ENCODE assay signal across 9 cellular contexts in the genomic region with DNA sequence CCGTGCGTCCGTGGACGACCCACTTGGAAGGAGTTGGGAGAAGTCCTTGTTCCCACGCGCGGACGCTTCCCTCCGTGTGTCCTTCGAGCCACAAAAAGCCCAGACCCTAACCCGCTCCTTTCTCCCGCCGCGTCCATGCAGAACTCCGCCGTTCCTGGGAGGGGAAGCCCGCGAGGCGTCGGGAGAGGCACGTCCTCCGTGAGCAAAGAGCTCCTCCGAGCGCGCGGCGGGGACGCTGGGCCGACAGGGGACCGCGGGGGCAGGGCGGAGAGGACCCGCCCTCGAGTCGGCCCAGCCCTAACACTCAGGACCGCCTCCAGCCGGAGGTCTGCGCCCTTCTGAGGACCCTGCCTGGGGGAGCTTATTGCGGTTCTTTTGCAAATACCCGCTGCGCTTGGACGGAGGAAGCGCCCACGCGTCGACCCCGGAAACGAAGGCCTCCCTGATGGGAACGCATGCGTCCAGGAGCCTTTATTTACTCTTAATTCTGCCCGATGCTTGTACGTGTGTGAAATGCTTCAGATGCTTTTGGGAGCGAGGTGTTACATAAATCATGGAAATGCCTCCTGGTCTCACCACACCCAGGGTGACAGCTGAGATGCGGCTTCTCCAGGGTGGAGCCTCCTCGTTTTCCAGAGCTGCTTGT. TPM values are rescaled to one million over a fixed set of nuclear protein-coding genes. Genes with fewer than 3 reads are reported as not detected.
A peak's percentile ranks its signal among the peaks of the same experiment; 100 is the strongest.
DNase-seq lines count a peak whose midpoint lies in the region; ATAC-seq and TF ChIP-seq lines count a peak whose summit lies in the region.
"Had no signal": no experiment of that assay in that cellular context is flagged by ENCODE, and none has a peak within 500 bp of the region (broad histone marks: within the 10 kb centered on the region; RNA-seq: fewer than 3 reads in every experiment).

No MANE protein-coding gene starts in this region.

- intact Hi-C loops in PC-9 (cut with micrococcal nuclease; ENCODE audit: unreplicated experiment) = no loop called here
- intact Hi-C loops in dorsolateral prefrontal cortex (cut with DNase I) = no loop called here

- peaks cover 8% of the 10 kb centered on the region for H3K36me3 Mint-ChIP-seq in mesothelial cell of epicardium

- H3K4me1 ChIP-seq in BE2C = no peaks in the 10 kb centered on the region
- 0 out of 2 replicates have a peak, but pooled peaks cover 4% of the 10 kb centered on the region for H3K4me1 ChIP-seq in GM23248 (ENCODE audit: insufficient read depth)
- no peaks in the 10 kb centered on the region for H3K4me1 ChIP-seq in PC-9 (replicated peaks; ENCODE audit: insufficient read depth)

- H3K9me3 ChIP-seq in BE2C (no peaks in the 10 kb centered on the region), GM23248 (ENCODE audit: low read depth) (no peaks in the 10 kb centered on the region), PC-9 (ENCODE audit: insufficient read depth, low read depth) (no peaks in the 10 kb centered on the region)

- peak overlapping the region; percentile 83 for H3K4me3 Mint-ChIP-seq in mesothelial cell of epicardium

- H3K4me3 ChIP-seq in BE2C (ENCODE audit: low read depth, low read length) = peak overlapping the region; percentile 67
- peak overlapping the region; percentile 81 for H3K4me3 ChIP-seq in GM23248
- H3K4me3 ChIP-seq in PC-9 = peak overlapping the region; percentile 65
- peak overlapping the region; percentile 6 to 68 (median 48) for H3K4me3 ChIP-seq in dorsolateral prefrontal cortex

- POLR2A ChIA-PET in PC-9 (lab: Charles Lee; ENCODE audit: unreplicated experiment) = no interaction called here

- H3K27me3 Mint-ChIP-seq in mesothelial cell of epicardium (ENCODE audit: low read depth) = peaks cover 7% of the 10 kb centered on the region

- CTCF ChIA-PET in PC-9 (lab: Charles Lee) = no interaction called here

- peak overlapping the region; percentile 90 for H2AFZ ChIP-seq in GM23248
- H2AFZ ChIP-seq in PC-9 = peak overlapping the region; percentile 84

- peak; percentile 43 for DNase-seq in BE2C
- DNase-seq in GM23248 = peak; percentile 57
- DNase-seq in PC-9 = peak; percentile 35 to 56
- DNase-seq in dorsolateral prefrontal cortex = no peak
- peak in 1 of 2 experiments; percentile 52 for DNase-seq in mesothelial cell of epicardium (ENCODE audit: low spot score in 2 of 2, unreplicated experiment in 2 of 2)
- no peak for DNase-seq in amygdala (lab: John Stamatoyannopoulos, UW)
- DNase-seq in OCI-M1 (lab: John Stamatoyannopoulos, UW) = no peak

- in situ Hi-C loops in GM23248 (cut with MboI) = no loop called here

- TF ChIP-seq CTCF in BE2C (IDR thresholded peaks at IDR 0.05; ENCODE audit: low read depth, low read length) = no peak
- no peak for TF ChIP-seq CTCF in PC-9 (conservative IDR thresholded peaks at IDR 0.05)
- no peak for TF ChIP-seq CTCF in dorsolateral prefrontal cortex (IDR thresholded peaks at IDR 0.05 in 54 of 56, conservative IDR thresholded peaks at IDR 0.05 in 2 of 56; ENCODE audit: low read depth in 1 of 56, partially characterized antibody in 56 of 56)
- no peak for TF ChIP-seq CTCF in mesothelial cell of epicardium (IDR thresholded peaks at IDR 0.05; ENCODE audit: unreplicated experiment)

- H3F3A ChIP-seq in GM23248 (ENCODE audit: insufficient read depth) (peaks cover 12% of the 10 kb centered on the region; the same call in 1 of the 2 replicates), PC-9 (ENCODE audit: insufficient read depth, low read depth) (peaks cover 3% of the 10 kb centered on the region; the same call in 1 of the 2 replicates)

- no peaks in the 10 kb centered on the region for H3K79me2 ChIP-seq in GM23248 (ENCODE audit: insufficient read depth)
- no peaks in the 10 kb centered on the region for H3K79me2 ChIP-seq in PC-9 (ENCODE audit: low read depth)

- no peak for ATAC-seq in GM19452 (IDR thresholded peaks at IDR 0.05; ENCODE audit: unreplicated experiment)

- H3K9me2 ChIP-seq in GM23248 (ENCODE audit: insufficient read depth) = no peaks in the 10 kb centered on the region
- H3K9me2 ChIP-seq in PC-9 (ENCODE audit: insufficient read depth) = no peaks in the 10 kb centered on the region

- BruUV-seq in PC-9 (replicated peaks; lab: Mats Ljungman, UMichigan) = TSS peak; percentile 57

- H3K27ac Mint-ChIP-seq in mesothelial cell of epicardium = peak overlapping the region; percentile 85

- H3K27ac ChIP-seq in GM23248 (no peak overlapping the region), PC-9 (peak overlapping the region; percentile 9; the same call in 1 of the 2 replicates), dorsolateral prefrontal cortex (peak overlapping the region in 3 of 59 donors; percentile 18 to 27 (median 18))
- H3K27ac ChIP-seq: KMS-11 had no signal

- 3 to 4% methylated on average over 38 to 52 of the region's 55 CpGs for WGBS in GM23248 (ENCODE audit: low coverage in 1 of 2, low lambda C conversion rate in 2 of 2, missing lambda C conversion rate in 2 of 2), 2 experiments

- H3K9ac ChIP-seq in GM23248 = peak overlapping the region; percentile 48
- H3K9ac ChIP-seq: KMS-11 had no signal

- H3K4me2 ChIP-seq in GM23248 (ENCODE audit: unreplicated experiment) = peak overlapping the region; percentile 84
- peak overlapping the region; percentile 81 for H3K4me2 ChIP-seq in PC-9
- H3K4me2 ChIP-seq: KMS-11 had no signal

- H4K20me1 ChIP-seq in GM23248 (ENCODE audit: insufficient read depth) (no peaks in the 10 kb centered on the region), PC-9 (ENCODE audit: insufficient read depth) (no peaks in the 10 kb centered on the region)

- H3K27me3 ChIP-seq in BE2C (peaks cover 17% of the 10 kb centered on the region), GM23248 (replicated peaks; ENCODE audit: insufficient read depth) (0 out of 2 replicates have a peak, but pooled peaks cover 4% of the 10 kb centered on the region), PC-9 (ENCODE audit: insufficient read depth, low read depth) (no peaks in the 10 kb centered on the region), dorsolateral prefrontal cortex (peaks cover 0 to 8% (median 0%) of the 10 kb centered on the region in 45 donors)

- H3K4me1 Mint-ChIP-seq in mesothelial cell of epicardium = peaks cover 3% of the 10 kb centered on the region

- H3K36me3 ChIP-seq in BE2C (no peaks in the 10 kb centered on the region), GM23248 (ENCODE audit: low read depth) (peaks cover 6% of the 10 kb centered on the region; the same call in 1 of the 2 replicates), PC-9 (ENCODE audit: low read depth) (no peaks in the 10 kb centered on the region)

- no peaks in the 10 kb centered on the region for H3K9me3 Mint-ChIP-seq in mesothelial cell of epicardium

RNA-seq across cellular contexts. Expression of gene PRMT2, which starts 32.4 kb away (rescaled TPM):
- 84.8 TPM for polyA plus RNA-seq in BE2C (2012; ENCODE audit: insufficient read depth, insufficient read length, low read depth)
- 130 and 171 TPM in 2 replicates for total RNA-seq in GM23248 (2014; rRNA removed; shearing (Covaris generic))
- polyA plus RNA-seq in GM23248 (2016; fragmentation: Nextera tagmentation; extraction: Ambion mirVana) = 145 and 146 TPM in 2 replicates
- total RNA-seq in PC-9 (2021) (64.5 and 82.0 TPM in 2 replicates), dorsolateral prefrontal cortex (100 to 1,000 TPM in 107 of 120 experiments, 10 to 100 TPM in 13; 91.1 to 161 (median 119) TPM), mesothelial cell of epicardium (80.0 to 85.5 TPM (median 84.4 TPM) in 3 replicates)

Comparison
In these comparisons a context has a peak if more than half of its experiments do, and no peak if none do; other contexts are left out.
1. DNase-seq: peak in BE2C (single experiment), GM23248 (single experiment) and PC-9 (2 of 2); none in dorsolateral prefrontal cortex (0 of 10), amygdala (0 of 56) and OCI-M1 (single experiment).
2. Peak in every context shown above with its lines, with median percentiles within 50 percentile points of each other: H3K4me3 ChIP-seq.